Comparison of ENCODE assay signal across 10 cellular contexts in the genomic region with DNA sequence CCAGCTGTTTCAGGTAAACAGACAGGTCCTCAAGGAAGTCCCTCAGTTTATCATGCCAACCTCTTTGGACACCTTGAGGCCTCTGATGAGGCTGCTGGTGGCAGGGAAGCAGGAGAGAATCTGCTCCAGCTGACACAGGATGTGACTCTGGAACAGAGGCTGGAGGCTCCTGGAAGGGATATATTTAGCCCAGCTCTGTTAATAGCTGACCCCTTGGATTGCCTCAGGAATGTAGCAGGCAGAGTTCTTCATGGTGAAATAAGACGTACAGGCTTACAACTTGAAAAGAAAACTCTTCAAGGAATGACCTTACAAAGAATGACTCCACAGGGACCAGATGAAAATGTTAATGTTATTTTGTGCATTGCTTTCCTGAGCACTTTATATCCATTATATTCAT.
DNase-seq lines count a peak whose midpoint lies in the region; ATAC-seq and TF ChIP-seq lines count a peak whose summit lies in the region.
"Had no signal": no experiment of that assay in that cellular context is flagged by ENCODE, and none has a peak within 500 bp of the region (broad histone marks: within the 10 kb centered on the region; RNA-seq: fewer than 3 reads in every experiment).

No MANE protein-coding gene starts in this region.

- DNase-seq in NCI-H1417 (lab: John Stamatoyannopoulos, UW) = peak in 2 of 3 experiments; percentile 24 to 43
- DNase-seq in NCI-H1417 treated with DMSO at 0.1 percent for 48 hours (lab: John Stamatoyannopoulos, UW) = no peak
- peak; percentile 72 to 81 for DNase-seq in cardiac fibroblast (ENCODE audit: low read depth in 2 of 2)
- peak; percentile 79 for DNase-seq in islet precursor cell
- DNase-seq in substantia nigra (lab: John Stamatoyannopoulos, UW) = peak in 2 of 49 donors; percentile 4 to 13

- ATAC-seq in GM19023 (IDR thresholded peaks at IDR 0.05; ENCODE audit: unreplicated experiment) = no peak
- no peak for ATAC-seq in HG03025 (IDR thresholded peaks at IDR 0.05; ENCODE audit: low FRiP score, unreplicated experiment)
- no peak for ATAC-seq in HG03469 (IDR thresholded peaks at IDR 0.05; ENCODE audit: unreplicated experiment)

- TF ChIP-seq CTCF in cardiac fibroblast (IDR thresholded peaks at IDR 0.05; ENCODE audit: low read depth, low read length) = no peak

- peak overlapping the region; percentile 92 for H3K27ac ChIP-seq in substantia nigra (ENCODE audit: low read depth, low read length, poor library complexity, severe bottlenecking)
- H3K27ac ChIP-seq: suprapubic skin had no signal

- H3K4me3 ChIP-seq in cardiac fibroblast (replicated peaks in 1 of 2; ENCODE audit: low read depth in 2 of 2, low read length in 2 of 2) = no peak overlapping the region
- H3K4me3 ChIP-seq: adrenal gland, suprapubic skin had no signal
